ENCODE assay signal across 1 cellular context in the genomic region with DNA sequence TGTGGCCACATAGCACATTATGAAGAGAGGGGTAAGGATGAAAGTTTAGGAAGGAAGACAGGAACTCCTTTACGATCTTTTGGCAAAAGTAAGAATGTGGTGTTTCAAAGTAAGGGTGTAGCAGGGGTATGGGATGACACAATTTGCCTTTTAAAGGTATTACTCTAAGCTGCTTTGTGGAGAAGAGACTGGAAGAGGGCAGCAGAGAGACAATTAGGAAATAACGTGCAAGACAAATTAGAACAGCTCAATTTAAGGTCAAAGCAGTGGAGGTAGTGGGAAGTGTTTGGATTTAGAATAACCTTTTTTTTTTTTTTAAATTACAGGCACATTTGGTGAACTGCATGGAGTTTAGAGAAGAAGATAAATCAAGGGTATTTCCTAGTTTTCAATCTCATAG.
TF ChIP-seq lines count a peak whose summit lies in the region.

No MANE protein-coding gene starts in this region.

TF ChIP-seq in SK-N-SH treated with all-trans-retinoic acid at 6 μM for 48 hours, 23 proteins besides CTCF, POLR2A, EP300 and RAD21 (continued from another document):
- TF ChIP-seq TCF4 (CRISPR knock-in tag; IDR thresholded peaks at IDR 0.05; ENCODE audit: borderline replicate concordance) (no peak), SNAI2 (CRISPR knock-in tag; IDR thresholded peaks at IDR 0.05) (no peak), ZNF565 (CRISPR knock-in tag; conservative IDR thresholded peaks at IDR 0.05; ENCODE audit: low read depth) (no peak)
- TF ChIP-seq, protein P1, sequence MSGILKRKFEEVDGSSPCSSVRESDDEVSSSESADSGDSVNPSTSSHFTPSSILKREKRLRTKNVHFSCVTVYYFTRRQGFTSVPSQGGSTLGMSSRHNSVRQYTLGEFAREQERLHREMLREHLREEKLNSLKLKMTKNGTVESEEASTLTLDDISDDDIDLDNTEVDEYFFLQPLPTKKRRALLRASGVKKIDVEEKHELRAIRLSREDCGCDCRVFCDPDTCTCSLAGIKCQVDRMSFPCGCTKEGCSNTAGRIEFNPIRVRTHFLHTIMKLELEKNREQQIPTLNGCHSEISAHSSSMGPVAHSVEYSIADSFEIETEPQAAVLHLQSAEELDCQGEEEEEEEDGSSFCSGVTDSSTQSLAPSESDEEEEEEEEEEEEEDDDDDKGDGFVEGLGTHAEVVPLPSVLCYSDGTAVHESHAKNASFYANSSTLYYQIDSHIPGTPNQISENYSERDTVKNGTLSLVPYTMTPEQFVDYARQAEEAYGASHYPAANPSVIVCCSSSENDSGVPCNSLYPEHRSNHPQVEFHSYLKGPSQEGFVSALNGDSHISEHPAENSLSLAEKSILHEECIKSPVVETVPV (CRISPR knock-in tag; IDR thresholded peaks at IDR 0.05): no peak
- TF ChIP-seq, protein P2, sequence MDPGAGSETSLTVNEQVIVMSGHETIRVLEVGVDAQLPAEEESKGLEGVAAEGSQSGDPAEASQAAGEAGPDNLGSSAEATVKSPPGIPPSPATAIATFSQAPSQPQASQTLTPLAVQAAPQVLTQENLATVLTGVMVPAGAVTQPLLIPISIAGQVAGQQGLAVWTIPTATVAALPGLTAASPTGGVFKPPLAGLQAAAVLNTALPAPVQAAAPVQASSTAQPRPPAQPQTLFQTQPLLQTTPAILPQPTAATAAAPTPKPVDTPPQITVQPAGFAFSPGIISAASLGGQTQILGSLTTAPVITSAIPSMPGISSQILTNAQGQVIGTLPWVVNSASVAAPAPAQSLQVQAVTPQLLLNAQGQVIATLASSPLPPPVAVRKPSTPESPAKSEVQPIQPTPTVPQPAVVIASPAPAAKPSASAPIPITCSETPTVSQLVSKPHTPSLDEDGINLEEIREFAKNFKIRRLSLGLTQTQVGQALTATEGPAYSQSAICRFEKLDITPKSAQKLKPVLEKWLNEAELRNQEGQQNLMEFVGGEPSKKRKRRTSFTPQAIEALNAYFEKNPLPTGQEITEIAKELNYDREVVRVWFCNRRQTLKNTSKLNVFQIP (CRISPR knock-in tag; IDR thresholded peaks at IDR 0.05; ENCODE audit: borderline replicate concordance, low read depth): no peak
- TF ChIP-seq, protein P3, sequence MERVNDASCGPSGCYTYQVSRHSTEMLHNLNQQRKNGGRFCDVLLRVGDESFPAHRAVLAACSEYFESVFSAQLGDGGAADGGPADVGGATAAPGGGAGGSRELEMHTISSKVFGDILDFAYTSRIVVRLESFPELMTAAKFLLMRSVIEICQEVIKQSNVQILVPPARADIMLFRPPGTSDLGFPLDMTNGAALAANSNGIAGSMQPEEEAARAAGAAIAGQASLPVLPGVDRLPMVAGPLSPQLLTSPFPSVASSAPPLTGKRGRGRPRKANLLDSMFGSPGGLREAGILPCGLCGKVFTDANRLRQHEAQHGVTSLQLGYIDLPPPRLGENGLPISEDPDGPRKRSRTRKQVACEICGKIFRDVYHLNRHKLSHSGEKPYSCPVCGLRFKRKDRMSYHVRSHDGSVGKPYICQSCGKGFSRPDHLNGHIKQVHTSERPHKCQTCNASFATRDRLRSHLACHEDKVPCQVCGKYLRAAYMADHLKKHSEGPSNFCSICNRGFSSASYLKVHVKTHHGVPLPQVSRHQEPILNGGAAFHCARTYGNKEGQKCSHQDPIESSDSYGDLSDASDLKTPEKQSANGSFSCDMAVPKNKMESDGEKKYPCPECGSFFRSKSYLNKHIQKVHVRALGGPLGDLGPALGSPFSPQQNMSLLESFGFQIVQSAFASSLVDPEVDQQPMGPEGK (CRISPR knock-in tag; IDR thresholded peaks at IDR 0.05; ENCODE audit: borderline replicate concordance): no peak
